18 cellular contexts compared by ENCODE assay signal in genomic region chr10:125016123-125016522, GRCh38.
DNase-seq lines count a peak whose midpoint lies in the region; ATAC-seq and TF ChIP-seq lines count a peak whose summit lies in the region.
"Had no signal": no experiment of that assay in that cellular context is flagged by ENCODE, and none has a peak within 500 bp of the region (broad histone marks: within the 10 kb centered on the region; RNA-seq: fewer than 3 reads in every experiment).

No MANE protein-coding gene starts in this region.

- H3K27ac Mint-ChIP-seq in WTC11 (peak overlapping the region; percentile 53; the same call in 1 of the 2 replicates), endothelial cell (ENCODE audit: unreplicated experiment) (no peak overlapping the region)
- H3K27ac Mint-ChIP-seq: activated naive CD8-positive, alpha-beta T cell treated with anti-CD3 and anti-CD28 coated beads, Interleukin-2, amount 10 ng/mL, durations not matched to agents 7 days and 5 days; dendritic cell treated with granulocyte-macrophage colony-stimulating factor and Interleukin-4, amounts not matched to agents 40 ng/mL and 50 ng/mL, for 4 days; T-cell had no signal

- H3K4me3 ChIP-seq in fibroblast of lung (replicated peaks in 1 of 4; ENCODE audit: control extremely low read depth in 1 of 4, insufficient read depth in 1 of 4, low read depth in 3 of 4, low read length in 4 of 4) (no peak overlapping the region), muscle layer of duodenum (ENCODE audit: low read depth in 1 of 2, low read length in 2 of 2) (no peak overlapping the region), testis (no peak overlapping the region)
- H3K4me3 ChIP-seq: GM23248 had no signal

- no peak overlapping the region for H3K4me3 Mint-ChIP-seq in WTC11
- no peak overlapping the region for H3K4me3 Mint-ChIP-seq in endothelial cell (ENCODE audit: unreplicated experiment)
- H3K4me3 Mint-ChIP-seq: activated naive CD8-positive, alpha-beta T cell treated with anti-CD3 and anti-CD28 coated beads, Interleukin-2, amount 10 ng/mL, durations not matched to agents 7 days and 5 days; dendritic cell treated with granulocyte-macrophage colony-stimulating factor and Interleukin-4, amounts not matched to agents 40 ng/mL and 50 ng/mL, for 4 days; T-cell had no signal

- H3K27me3 Mint-ChIP-seq in WTC11 (ENCODE audit: low read depth) (no peaks in the 10 kb centered on the region), endothelial cell (ENCODE audit: unreplicated experiment) (peaks cover 12% of the 10 kb centered on the region)
- H3K27me3 Mint-ChIP-seq: dendritic cell treated with granulocyte-macrophage colony-stimulating factor and Interleukin-4, amounts not matched to agents 40 ng/mL and 50 ng/mL, for 4 days had no signal

- no peak overlapping the region for H2AFZ ChIP-seq in fibroblast of lung (ENCODE audit: low read length)
- H2AFZ ChIP-seq: GM23248 had no signal

- POLR2A ChIA-PET in WTC11 (lab: Charles Lee) = interaction anchor here (1.0 kb wide), 1 partner anchor 10 kb away, joined by 3 read pairs; no protein-coding TSS in a partner anchor

- no peak for TF ChIP-seq POLR2A in testis (IDR thresholded peaks at IDR 0.05)

- no peaks in the 10 kb centered on the region for H3K9me3 ChIP-seq in fibroblast of lung (ENCODE audit: control insufficient read depth, insufficient read depth, low read depth, low read length)
- no peaks in the 10 kb centered on the region for H3K9me3 ChIP-seq in muscle layer of duodenum (ENCODE audit: control insufficient read depth in 1 of 2, low read length in 2 of 2)
- no peaks in the 10 kb centered on the region for H3K9me3 ChIP-seq in testis
- H3K9me3 ChIP-seq: BE2C had no signal

- H3K36me3 Mint-ChIP-seq in WTC11 = peaks cover 38% of the 10 kb centered on the region
- peaks cover 38% of the 10 kb centered on the region for H3K36me3 Mint-ChIP-seq in endothelial cell (ENCODE audit: low read depth, unreplicated experiment)
- H3K36me3 Mint-ChIP-seq: activated naive CD8-positive, alpha-beta T cell treated with anti-CD3 and anti-CD28 coated beads, Interleukin-2, amount 10 ng/mL, durations not matched to agents 7 days and 5 days; T-cell had no signal

- intact Hi-C loops in testis (cut with DNase I; ENCODE audit: low total_unique reads) = no loop called here

- no peaks in the 10 kb centered on the region for H4K20me1 ChIP-seq in fibroblast of lung (ENCODE audit: control insufficient read depth, extremely low read depth, insufficient read depth, low read length)

- H3K4me1 Mint-ChIP-seq in WTC11 (peaks cover 45% of the 10 kb centered on the region), endothelial cell (ENCODE audit: unreplicated experiment) (peaks cover 35% of the 10 kb centered on the region)

- H3K27me3 ChIP-seq in fibroblast of lung (ENCODE audit: control insufficient read depth, insufficient read depth, low read length) = no peaks in the 10 kb centered on the region
- no peaks in the 10 kb centered on the region for H3K27me3 ChIP-seq in muscle layer of duodenum (ENCODE audit: low read depth, low read length)
- H3K27me3 ChIP-seq in testis = no peaks in the 10 kb centered on the region
- H3K27me3 ChIP-seq: BE2C had no signal

- WGBS in testis, 2 donors = 38 to 51% methylated on average over 3 to 10 of the region's 10 CpGs

- H3K4me2 ChIP-seq in fibroblast of lung (ENCODE audit: extremely low read depth, insufficient read depth, low read length) = peak overlapping the region; percentile 74

- H3K27ac ChIP-seq in fibroblast of lung (ENCODE audit: insufficient read depth, low read length) (peak overlapping the region; percentile 60), muscle layer of duodenum (ENCODE audit: low read length) (peak overlapping the region; percentile 45), testis (peak overlapping the region; percentile 71 to 72)
- H3K27ac ChIP-seq: GM23248 had no signal

- peaks cover 20% of the 10 kb centered on the region for H3K9me3 Mint-ChIP-seq in WTC11
- H3K9me3 Mint-ChIP-seq in endothelial cell (ENCODE audit: unreplicated experiment) = no peaks in the 10 kb centered on the region
- H3K9me3 Mint-ChIP-seq: dendritic cell treated with granulocyte-macrophage colony-stimulating factor and Interleukin-4, amounts not matched to agents 40 ng/mL and 50 ng/mL, for 4 days had no signal

- ATAC-seq in WTC11 = no peak
- ATAC-seq in GM21423 (IDR thresholded peaks at IDR 0.05; ENCODE audit: unreplicated experiment) = no peak

- H3K4me1 ChIP-seq in fibroblast of lung (ENCODE audit: control insufficient read depth, extremely low read depth, insufficient read depth, low read length) = peaks cover 33% of the 10 kb centered on the region
- H3K4me1 ChIP-seq in muscle layer of duodenum (ENCODE audit: control insufficient read depth in 1 of 2, insufficient read depth in 2 of 2, low read length in 2 of 2) = peaks cover 5 to 33% of the 10 kb centered on the region in 2 donors
- H3K4me1 ChIP-seq in testis = peaks cover 74% of the 10 kb centered on the region

- CTCF ChIA-PET in WTC11 (lab: Charles Lee) = interaction anchor here (1.0 kb wide), 1 partner anchor 24 kb away, joined by 3 read pairs; no protein-coding TSS in a partner anchor

- peaks cover 59% of the 10 kb centered on the region for H3K79me2 ChIP-seq in fibroblast of lung (ENCODE audit: control insufficient read depth, insufficient read depth, low read length)

- DNase-seq in WTC11 (ENCODE audit: low spot score) (no peak), fibroblast of lung (ENCODE audit: low read depth in 2 of 2) (no peak), testis (no peak), SIG-M5 (lab: John Stamatoyannopoulos, UW) (no peak), endothelial cell (ENCODE audit: low spot score) (no peak), retina (no peak)
- DNase-seq: activated CD4-positive, alpha-beta T cell treated with anti-CD3 and anti-CD28 coated beads for 4 hours; activated naive CD8-positive, alpha-beta T cell treated with anti-CD3 and anti-CD28 coated beads, Interleukin-2, amount 10 ng/mL, durations not matched to agents 7 days and 5 days; BE2C; DMS79 treated with DMSO at 0.1 percent for 48 hours; GM23248; NCI-H345; OCI-M1; stimulated activated naive CD4-positive, alpha-beta T cell treated with Interleukin-2 at 50 U/mL for 16 hours had no signal

- peaks cover 4% of the 10 kb centered on the region for H3K36me3 ChIP-seq in fibroblast of lung (ENCODE audit: control insufficient read depth, insufficient read depth, low read length)
- H3K36me3 ChIP-seq in muscle layer of duodenum (ENCODE audit: control insufficient read depth in 1 of 2, insufficient read depth in 2 of 2, low read length in 2 of 2) = no peaks in the 10 kb centered on the region
- H3K36me3 ChIP-seq in testis (ENCODE audit: low read depth, missing control alignments) = no peaks in the 10 kb centered on the region

- peak overlapping the region; percentile 8 for H3K9ac ChIP-seq in fibroblast of lung (ENCODE audit: insufficient read depth, low read length)
- H3K9ac ChIP-seq: GM23248 had no signal

- no peak for TF ChIP-seq CTCF in WTC11 (IDR thresholded peaks at IDR 0.05)
- no peak for TF ChIP-seq CTCF in fibroblast of lung (conservative IDR thresholded peaks at IDR 0.05 in 1 of 2, IDR thresholded peaks at IDR 0.05 in 1 of 2; ENCODE audit: low read depth in 1 of 2, low read length in 2 of 2)
- no peak for TF ChIP-seq CTCF in testis (IDR thresholded peaks at IDR 0.05)
- no peak for TF ChIP-seq CTCF in endothelial cell (IDR thresholded peaks at IDR 0.05; ENCODE audit: unreplicated experiment)

TF ChIP-seq in WTC11, 78 proteins besides CTCF, POLR2A, EP300 and RAD21 (continues in another document):
- TF ChIP-seq TP53 (CRISPR knock-in tag; IDR thresholded peaks at IDR 0.05) = no peak
- no peak for TF ChIP-seq SOX15 (CRISPR knock-in tag; IDR thresholded peaks at IDR 0.05)
- TF ChIP-seq ZNF423 (CRISPR knock-in tag; IDR thresholded peaks at IDR 0.05) = no peak
- TF ChIP-seq CREM (CRISPR knock-in tag; IDR thresholded peaks at IDR 0.05) = no peak
- TF ChIP-seq AR (CRISPR knock-in tag; IDR thresholded peaks at IDR 0.05) = no peak
- TF ChIP-seq GRHL2 (CRISPR knock-in tag; IDR thresholded peaks at IDR 0.05; ENCODE audit: insufficient replicate concordance, severe bottlenecking) = no peak
